In the genomic region with DNA sequence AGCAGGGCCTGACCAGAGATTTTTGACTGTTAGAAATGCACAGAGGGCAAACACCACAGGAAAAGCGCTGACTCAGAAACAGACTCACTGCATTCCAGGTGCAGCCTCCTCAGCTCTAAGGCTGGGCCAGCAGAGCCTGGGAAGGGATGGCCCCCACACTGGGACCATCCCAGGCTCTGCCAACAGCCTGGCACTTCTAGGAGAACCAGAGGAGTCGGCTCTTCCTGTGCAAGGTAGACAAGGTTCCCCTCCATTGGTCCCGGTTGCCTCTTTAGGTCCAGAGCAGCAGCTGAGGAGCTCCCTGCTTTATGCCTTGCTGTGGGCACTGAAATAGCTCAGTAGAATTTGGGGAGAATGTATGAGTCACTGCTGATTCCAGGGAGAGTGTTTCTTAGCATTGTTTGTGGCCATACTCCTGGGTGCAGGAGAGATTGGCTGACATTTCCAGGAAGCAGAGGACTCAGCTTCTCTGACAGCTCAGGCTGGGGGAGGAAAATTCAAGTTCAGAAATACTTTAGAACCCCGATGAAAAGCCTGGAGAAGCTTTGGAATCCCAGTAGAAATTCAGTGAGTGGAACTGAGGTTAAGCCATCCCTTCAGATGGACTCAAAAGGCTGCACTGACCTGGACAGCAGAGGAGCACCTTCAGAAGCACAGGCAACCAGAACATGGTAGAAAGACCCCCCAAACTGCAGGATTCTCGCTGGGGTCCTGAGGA, we compare ENCODE assay signal across 1 cellular context.
TF ChIP-seq lines count a peak whose summit lies in the region.

No MANE protein-coding gene starts in this region.

TF ChIP-seq in K562, 482 proteins besides CTCF, POLR2A, EP300 and RAD21 (continues in another document):
- TF ChIP-seq MAFG (tag; conservative IDR thresholded peaks at IDR 0.05), result peak; percentile 65
- no peak for TF ChIP-seq NUFIP1 (IDR thresholded peaks at IDR 0.05; ENCODE audit: partially characterized antibody)
- no peak for TF ChIP-seq NFIC (IDR thresholded peaks at IDR 0.05)
- no peak for TF ChIP-seq ZBTB1 (CRISPR knock-in tag; IDR thresholded peaks at IDR 0.05; ENCODE audit: borderline replicate concordance, low read depth)
- no peak for TF ChIP-seq ZNF79 (CRISPR knock-in tag; IDR thresholded peaks at IDR 0.05; ENCODE audit: low read depth)
- peak; percentile 57; the same call in 1 of the 2 replicates for TF ChIP-seq JUN (IDR thresholded peaks at IDR 0.05; ENCODE audit: borderline replicate concordance, low read depth, low read length)
- TF ChIP-seq JUN (CRISPR knock-in tag; IDR thresholded peaks at IDR 0.05; ENCODE audit: borderline replicate concordance), result no peak
- TF ChIP-seq MYBL2 (IDR thresholded peaks at IDR 0.05; ENCODE audit: low read depth), result no peak
- no peak for TF ChIP-seq MYBL2 (CRISPR knock-in tag; IDR thresholded peaks at IDR 0.05; ENCODE audit: borderline replicate concordance)
- TF ChIP-seq RBBP5 (IDR thresholded peaks at IDR 0.05; ENCODE audit: borderline replicate concordance, insufficient read depth, low read length, poor library complexity, severe bottlenecking), result peak; percentile 56
- peak; percentile 83 for TF ChIP-seq JUND (IDR thresholded peaks at IDR 0.05; ENCODE audit: borderline replicate concordance, low read depth, low read length)
- TF ChIP-seq JUND (tag; IDR thresholded peaks at IDR 0.05; ENCODE audit: borderline replicate concordance, low read depth, low read length), result peak; percentile 84; the same call in 1 of the 3 replicates
- no peak for TF ChIP-seq GTF2F1 (IDR thresholded peaks at IDR 0.05; ENCODE audit: low read depth, low read length)
- no peak for TF ChIP-seq FIP1L1 (IDR thresholded peaks at IDR 0.05; ENCODE audit: low read depth, low read length, poor library complexity, severe bottlenecking)
- no peak for TF ChIP-seq ZNF431 (CRISPR knock-in tag; IDR thresholded peaks at IDR 0.05)
- TF ChIP-seq PRMT5 (CRISPR knock-in tag; IDR thresholded peaks at IDR 0.05), result no peak
- no peak for TF ChIP-seq HEY1 (CRISPR knock-in tag; IDR thresholded peaks at IDR 0.05; ENCODE audit: borderline replicate concordance)
- 0 out of 4 replicates have a peak, but pooled peaks of 1 of the 2 experiments have one; percentile 20 for TF ChIP-seq SRF (CRISPR knock-in tag; IDR thresholded peaks at IDR 0.05)
- no peak for TF ChIP-seq FOXK2 (conservative IDR thresholded peaks at IDR 0.05 in 1 of 2, IDR thresholded peaks at IDR 0.05 in 1 of 2; ENCODE audit: low read depth in 2 of 2)
- TF ChIP-seq, protein P1, sequence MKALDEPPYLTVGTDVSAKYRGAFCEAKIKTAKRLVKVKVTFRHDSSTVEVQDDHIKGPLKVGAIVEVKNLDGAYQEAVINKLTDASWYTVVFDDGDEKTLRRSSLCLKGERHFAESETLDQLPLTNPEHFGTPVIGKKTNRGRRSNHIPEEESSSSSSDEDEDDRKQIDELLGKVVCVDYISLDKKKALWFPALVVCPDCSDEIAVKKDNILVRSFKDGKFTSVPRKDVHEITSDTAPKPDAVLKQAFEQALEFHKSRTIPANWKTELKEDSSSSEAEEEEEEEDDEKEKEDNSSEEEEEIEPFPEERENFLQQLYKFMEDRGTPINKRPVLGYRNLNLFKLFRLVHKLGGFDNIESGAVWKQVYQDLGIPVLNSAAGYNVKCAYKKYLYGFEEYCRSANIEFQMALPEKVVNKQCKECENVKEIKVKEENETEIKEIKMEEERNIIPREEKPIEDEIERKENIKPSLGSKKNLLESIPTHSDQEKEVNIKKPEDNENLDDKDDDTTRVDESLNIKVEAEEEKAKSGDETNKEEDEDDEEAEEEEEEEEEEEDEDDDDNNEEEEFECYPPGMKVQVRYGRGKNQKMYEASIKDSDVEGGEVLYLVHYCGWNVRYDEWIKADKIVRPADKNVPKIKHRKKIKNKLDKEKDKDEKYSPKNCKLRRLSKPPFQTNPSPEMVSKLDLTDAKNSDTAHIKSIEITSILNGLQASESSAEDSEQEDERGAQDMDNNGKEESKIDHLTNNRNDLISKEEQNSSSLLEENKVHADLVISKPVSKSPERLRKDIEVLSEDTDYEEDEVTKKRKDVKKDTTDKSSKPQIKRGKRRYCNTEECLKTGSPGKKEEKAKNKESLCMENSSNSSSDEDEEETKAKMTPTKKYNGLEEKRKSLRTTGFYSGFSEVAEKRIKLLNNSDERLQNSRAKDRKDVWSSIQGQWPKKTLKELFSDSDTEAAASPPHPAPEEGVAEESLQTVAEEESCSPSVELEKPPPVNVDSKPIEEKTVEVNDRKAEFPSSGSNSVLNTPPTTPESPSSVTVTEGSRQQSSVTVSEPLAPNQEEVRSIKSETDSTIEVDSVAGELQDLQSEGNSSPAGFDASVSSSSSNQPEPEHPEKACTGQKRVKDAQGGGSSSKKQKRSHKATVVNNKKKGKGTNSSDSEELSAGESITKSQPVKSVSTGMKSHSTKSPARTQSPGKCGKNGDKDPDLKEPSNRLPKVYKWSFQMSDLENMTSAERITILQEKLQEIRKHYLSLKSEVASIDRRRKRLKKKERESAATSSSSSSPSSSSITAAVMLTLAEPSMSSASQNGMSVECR (CRISPR knock-in tag; IDR thresholded peaks at IDR 0.05), result no peak
- peak; percentile 62 for TF ChIP-seq SMARCA4 (IDR thresholded peaks at IDR 0.05)
- TF ChIP-seq RAD51 (IDR thresholded peaks at IDR 0.05; ENCODE audit: borderline replicate concordance, low read depth), result no peak
- TF ChIP-seq, protein P2, sequence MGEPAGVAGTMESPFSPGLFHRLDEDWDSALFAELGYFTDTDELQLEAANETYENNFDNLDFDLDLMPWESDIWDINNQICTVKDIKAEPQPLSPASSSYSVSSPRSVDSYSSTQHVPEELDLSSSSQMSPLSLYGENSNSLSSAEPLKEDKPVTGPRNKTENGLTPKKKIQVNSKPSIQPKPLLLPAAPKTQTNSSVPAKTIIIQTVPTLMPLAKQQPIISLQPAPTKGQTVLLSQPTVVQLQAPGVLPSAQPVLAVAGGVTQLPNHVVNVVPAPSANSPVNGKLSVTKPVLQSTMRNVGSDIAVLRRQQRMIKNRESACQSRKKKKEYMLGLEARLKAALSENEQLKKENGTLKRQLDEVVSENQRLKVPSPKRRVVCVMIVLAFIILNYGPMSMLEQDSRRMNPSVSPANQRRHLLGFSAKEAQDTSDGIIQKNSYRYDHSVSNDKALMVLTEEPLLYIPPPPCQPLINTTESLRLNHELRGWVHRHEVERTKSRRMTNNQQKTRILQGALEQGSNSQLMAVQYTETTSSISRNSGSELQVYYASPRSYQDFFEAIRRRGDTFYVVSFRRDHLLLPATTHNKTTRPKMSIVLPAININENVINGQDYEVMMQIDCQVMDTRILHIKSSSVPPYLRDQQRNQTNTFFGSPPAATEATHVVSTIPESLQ (CRISPR knock-in tag; IDR thresholded peaks at IDR 0.05), result no peak
- TF ChIP-seq ZNF121 (CRISPR knock-in tag; conservative IDR thresholded peaks at IDR 0.05), result no peak
- TF ChIP-seq ZBTB17 (CRISPR knock-in tag; IDR thresholded peaks at IDR 0.05), result no peak
- no peak for TF ChIP-seq SIN3B (IDR thresholded peaks at IDR 0.05; ENCODE audit: low read depth)
- no peak for TF ChIP-seq LCOR (CRISPR knock-in tag; IDR thresholded peaks at IDR 0.05)
- no peak for TF ChIP-seq NR2C1 (IDR thresholded peaks at IDR 0.05)
- TF ChIP-seq NR2C1 (tag; IDR thresholded peaks at IDR 0.05), result no peak
- TF ChIP-seq HNRNPH1 (optimal IDR thresholded peaks at IDR 0.05; ENCODE audit: low read depth, low read length), result no peak
- no peak for TF ChIP-seq MBD2 (IDR thresholded peaks at IDR 0.05; ENCODE audit: borderline replicate concordance, low read depth)
- no peak for TF ChIP-seq ZNF717 (CRISPR knock-in tag; IDR thresholded peaks at IDR 0.05)
- TF ChIP-seq MAFF (IDR thresholded peaks at IDR 0.05; ENCODE audit: low read length), result peak; percentile 74
- TF ChIP-seq POLR3A (IDR thresholded peaks at IDR 0.05; ENCODE audit: borderline replicate concordance, extremely low read depth, insufficient read depth, insufficient read length), result no peak
- no peak for TF ChIP-seq MCM7 (IDR thresholded peaks at IDR 0.05)
- TF ChIP-seq, protein P3, sequence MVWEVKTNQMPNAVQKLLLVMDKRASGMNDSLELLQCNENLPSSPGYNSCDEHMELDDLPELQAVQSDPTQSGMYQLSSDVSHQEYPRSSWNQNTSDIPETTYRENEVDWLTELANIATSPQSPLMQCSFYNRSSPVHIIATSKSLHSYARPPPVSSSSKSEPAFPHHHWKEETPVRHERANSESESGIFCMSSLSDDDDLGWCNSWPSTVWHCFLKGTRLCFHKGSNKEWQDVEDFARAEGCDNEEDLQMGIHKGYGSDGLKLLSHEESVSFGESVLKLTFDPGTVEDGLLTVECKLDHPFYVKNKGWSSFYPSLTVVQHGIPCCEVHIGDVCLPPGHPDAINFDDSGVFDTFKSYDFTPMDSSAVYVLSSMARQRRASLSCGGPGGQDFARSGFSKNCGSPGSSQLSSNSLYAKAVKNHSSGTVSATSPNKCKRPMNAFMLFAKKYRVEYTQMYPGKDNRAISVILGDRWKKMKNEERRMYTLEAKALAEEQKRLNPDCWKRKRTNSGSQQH (CRISPR knock-in tag; IDR thresholded peaks at IDR 0.05), result no peak
- no peak for TF ChIP-seq ZNF384 (IDR thresholded peaks at IDR 0.05; ENCODE audit: low read depth, low read length)
- no peak for TF ChIP-seq GATA2 (CRISPR knock-in tag; IDR thresholded peaks at IDR 0.05)
- TF ChIP-seq C11orf30 (IDR thresholded peaks at IDR 0.05; ENCODE audit: low read depth), result peak; percentile 94
- no peak for TF ChIP-seq SRSF3 (IDR thresholded peaks at IDR 0.05; ENCODE audit: insufficient read depth, low read length)
- no peak for TF ChIP-seq DIDO1 (tag; IDR thresholded peaks at IDR 0.05; ENCODE audit: low read depth)
- TF ChIP-seq, protein P4, sequence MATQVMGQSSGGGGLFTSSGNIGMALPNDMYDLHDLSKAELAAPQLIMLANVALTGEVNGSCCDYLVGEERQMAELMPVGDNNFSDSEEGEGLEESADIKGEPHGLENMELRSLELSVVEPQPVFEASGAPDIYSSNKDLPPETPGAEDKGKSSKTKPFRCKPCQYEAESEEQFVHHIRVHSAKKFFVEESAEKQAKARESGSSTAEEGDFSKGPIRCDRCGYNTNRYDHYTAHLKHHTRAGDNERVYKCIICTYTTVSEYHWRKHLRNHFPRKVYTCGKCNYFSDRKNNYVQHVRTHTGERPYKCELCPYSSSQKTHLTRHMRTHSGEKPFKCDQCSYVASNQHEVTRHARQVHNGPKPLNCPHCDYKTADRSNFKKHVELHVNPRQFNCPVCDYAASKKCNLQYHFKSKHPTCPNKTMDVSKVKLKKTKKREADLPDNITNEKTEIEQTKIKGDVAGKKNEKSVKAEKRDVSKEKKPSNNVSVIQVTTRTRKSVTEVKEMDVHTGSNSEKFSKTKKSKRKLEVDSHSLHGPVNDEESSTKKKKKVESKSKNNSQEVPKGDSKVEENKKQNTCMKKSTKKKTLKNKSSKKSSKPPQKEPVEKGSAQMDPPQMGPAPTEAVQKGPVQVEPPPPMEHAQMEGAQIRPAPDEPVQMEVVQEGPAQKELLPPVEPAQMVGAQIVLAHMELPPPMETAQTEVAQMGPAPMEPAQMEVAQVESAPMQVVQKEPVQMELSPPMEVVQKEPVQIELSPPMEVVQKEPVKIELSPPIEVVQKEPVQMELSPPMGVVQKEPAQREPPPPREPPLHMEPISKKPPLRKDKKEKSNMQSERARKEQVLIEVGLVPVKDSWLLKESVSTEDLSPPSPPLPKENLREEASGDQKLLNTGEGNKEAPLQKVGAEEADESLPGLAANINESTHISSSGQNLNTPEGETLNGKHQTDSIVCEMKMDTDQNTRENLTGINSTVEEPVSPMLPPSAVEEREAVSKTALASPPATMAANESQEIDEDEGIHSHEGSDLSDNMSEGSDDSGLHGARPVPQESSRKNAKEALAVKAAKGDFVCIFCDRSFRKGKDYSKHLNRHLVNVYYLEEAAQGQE (CRISPR knock-in tag; IDR thresholded peaks at IDR 0.05; ENCODE audit: low read depth), result no peak
- no peak for TF ChIP-seq SAP30 (IDR thresholded peaks at IDR 0.05; ENCODE audit: borderline replicate concordance, insufficient read depth, low read depth, low read length, poor library complexity, severe bottlenecking)
- TF ChIP-seq, protein P5, sequence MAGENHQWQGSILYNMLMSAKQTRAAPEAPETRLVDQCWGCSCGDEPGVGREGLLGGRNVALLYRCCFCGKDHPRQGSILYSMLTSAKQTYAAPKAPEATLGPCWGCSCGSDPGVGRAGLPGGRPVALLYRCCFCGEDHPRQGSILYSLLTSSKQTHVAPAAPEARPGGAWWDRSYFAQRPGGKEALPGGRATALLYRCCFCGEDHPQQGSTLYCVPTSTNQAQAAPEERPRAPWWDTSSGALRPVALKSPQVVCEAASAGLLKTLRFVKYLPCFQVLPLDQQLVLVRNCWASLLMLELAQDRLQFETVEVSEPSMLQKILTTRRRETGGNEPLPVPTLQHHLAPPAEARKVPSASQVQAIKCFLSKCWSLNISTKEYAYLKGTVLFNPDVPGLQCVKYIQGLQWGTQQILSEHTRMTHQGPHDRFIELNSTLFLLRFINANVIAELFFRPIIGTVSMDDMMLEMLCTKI (IDR thresholded peaks at IDR 0.05; ENCODE audit: partially characterized antibody), result no peak
- TF ChIP-seq HDAC1 (IDR thresholded peaks at IDR 0.05), result 0 out of 4 replicates have a peak, but pooled peaks of 1 of the 2 experiments have one; percentile 47
- TF ChIP-seq, protein P6, sequence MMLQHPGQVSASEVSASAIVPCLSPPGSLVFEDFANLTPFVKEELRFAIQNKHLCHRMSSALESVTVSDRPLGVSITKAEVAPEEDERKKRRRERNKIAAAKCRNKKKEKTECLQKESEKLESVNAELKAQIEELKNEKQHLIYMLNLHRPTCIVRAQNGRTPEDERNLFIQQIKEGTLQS (IDR thresholded peaks at IDR 0.05), result peak; percentile 79
- TF ChIP-seq, protein P6 (CRISPR knock-in tag; conservative IDR thresholded peaks at IDR 0.05), result no peak
- TF ChIP-seq TEAD2 (tag; IDR thresholded peaks at IDR 0.05), result no peak
- no peak for TF ChIP-seq ZNF696 (CRISPR knock-in tag; conservative IDR thresholded peaks at IDR 0.05)
- TF ChIP-seq, protein P7, sequence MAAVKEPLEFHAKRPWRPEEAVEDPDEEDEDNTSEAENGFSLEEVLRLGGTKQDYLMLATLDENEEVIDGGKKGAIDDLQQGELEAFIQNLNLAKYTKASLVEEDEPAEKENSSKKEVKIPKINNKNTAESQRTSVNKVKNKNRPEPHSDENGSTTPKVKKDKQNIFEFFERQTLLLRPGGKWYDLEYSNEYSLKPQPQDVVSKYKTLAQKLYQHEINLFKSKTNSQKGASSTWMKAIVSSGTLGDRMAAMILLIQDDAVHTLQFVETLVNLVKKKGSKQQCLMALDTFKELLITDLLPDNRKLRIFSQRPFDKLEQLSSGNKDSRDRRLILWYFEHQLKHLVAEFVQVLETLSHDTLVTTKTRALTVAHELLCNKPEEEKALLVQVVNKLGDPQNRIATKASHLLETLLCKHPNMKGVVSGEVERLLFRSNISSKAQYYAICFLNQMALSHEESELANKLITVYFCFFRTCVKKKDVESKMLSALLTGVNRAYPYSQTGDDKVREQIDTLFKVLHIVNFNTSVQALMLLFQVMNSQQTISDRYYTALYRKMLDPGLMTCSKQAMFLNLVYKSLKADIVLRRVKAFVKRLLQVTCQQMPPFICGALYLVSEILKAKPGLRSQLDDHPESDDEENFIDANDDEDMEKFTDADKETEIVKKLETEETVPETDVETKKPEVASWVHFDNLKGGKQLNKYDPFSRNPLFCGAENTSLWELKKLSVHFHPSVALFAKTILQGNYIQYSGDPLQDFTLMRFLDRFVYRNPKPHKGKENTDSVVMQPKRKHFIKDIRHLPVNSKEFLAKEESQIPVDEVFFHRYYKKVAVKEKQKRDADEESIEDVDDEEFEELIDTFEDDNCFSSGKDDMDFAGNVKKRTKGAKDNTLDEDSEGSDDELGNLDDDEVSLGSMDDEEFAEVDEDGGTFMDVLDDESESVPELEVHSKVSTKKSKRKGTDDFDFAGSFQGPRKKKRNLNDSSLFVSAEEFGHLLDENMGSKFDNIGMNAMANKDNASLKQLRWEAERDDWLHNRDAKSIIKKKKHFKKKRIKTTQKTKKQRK (IDR thresholded peaks at IDR 0.05; ENCODE audit: borderline replicate concordance, low read depth, low read length), result no peak
